ENCODE assay signal across 8 cellular contexts in genomic region chr18:29074147-29074546, GRCh38.
"Had no signal": no experiment of that assay in that cellular context is flagged by ENCODE, and none has a peak within 500 bp of the region (broad histone marks: within the 10 kb centered on the region; RNA-seq: fewer than 3 reads in every experiment).

No MANE protein-coding gene starts in this region.

- ATAC-seq: GM12878 had no signal

- DNase-seq: GDM1, GF-D8 had no signal

- H3K4me3 ChIP-seq: GM12878 had no signal

- FAIRE-seq: G401.6, GM12878, GM12891, GM12892, GM18507, GM19239 had no signal
